Comparison of ENCODE assay signal across 7 cellular contexts in genomic region chr16:67547423-67548264, GRCh38. TPM values are rescaled to one million over a fixed set of nuclear protein-coding genes. Genes with fewer than 3 reads are reported as not detected.
DNase-seq lines count a peak whose midpoint lies in the region; ATAC-seq and TF ChIP-seq lines count a peak whose summit lies in the region.

No MANE protein-coding gene starts in this region.

- peak overlapping the region; percentile 99 for H3K27ac ChIP-seq in KOPT-K1 (ENCODE audit: low read depth, low read length, poor library complexity, severe bottlenecking)
- peak overlapping the region; percentile 58 for H3K27ac ChIP-seq in caudate nucleus (ENCODE audit: low read depth, low read length)
- H3K27ac ChIP-seq in gastrocnemius medialis, result peak overlapping the region; percentile 0 to 74 (median 39)
- H3K27ac ChIP-seq in brain microvascular endothelial cell, result no peak overlapping the region

- intact Hi-C loops in gastrocnemius medialis (cut with DNase I; ENCODE audit: low total_unique reads), result loop anchor here (1.0 to 2.0 kb wide), 2 partner anchors 15 to 97 kb away; partner anchors contain the start of genes CARMIL2 and CTCF

- H3K4me3 ChIP-seq in gastrocnemius medialis, result no peak overlapping the region
- no peak overlapping the region for H3K4me3 ChIP-seq in brain microvascular endothelial cell (ENCODE audit: low read depth, low read length)

- H3K9me3 ChIP-seq in KOPT-K1 (ENCODE audit: insufficient read depth, low read length, poor library complexity, severe bottlenecking) (no peaks in the 10 kb centered on the region), gastrocnemius medialis (no peaks in the 10 kb centered on the region)

- in situ Hi-C loops in gastrocnemius medialis (cut with MboI; ENCODE audit: low sequenced_read_pairs in 4 of 4), result loop anchor here in 1 of 4 donors (10.0 kb wide), 1 partner anchor 97 kb away; the partner anchor contains the start of gene CARMIL2
- in situ Hi-C loops in brain microvascular endothelial cell (cut with HindIII; ENCODE audit: low pct_ligation_motif_present, low sequenced_read_pairs), result no loop called here

- TF ChIP-seq CTCF in gastrocnemius medialis (IDR thresholded peaks at IDR 0.05 in 4 of 5, conservative IDR thresholded peaks at IDR 0.05 in 1 of 5), result no peak
- no peak for TF ChIP-seq CTCF in GM20000 (IDR thresholded peaks at IDR 0.05; ENCODE audit: extremely low read depth, missing control alignments)
- TF ChIP-seq CTCF in brain microvascular endothelial cell (IDR thresholded peaks at IDR 0.05; ENCODE audit: low read depth, low read length, missing control alignments), result no peak

- peak; percentile 31 for ATAC-seq in GM19025 (IDR thresholded peaks at IDR 0.05; ENCODE audit: low read depth, unreplicated experiment)
- ATAC-seq in gastrocnemius medialis, result peak in 1 of 2 donors; percentile 11
- no peak for ATAC-seq in left lobe of liver

- peaks cover 47 to 58% of the 10 kb centered on the region in 2 donors for H3K4me1 ChIP-seq in gastrocnemius medialis

- DNase-seq in caudate nucleus (lab: John Stamatoyannopoulos, UW) (no peak), gastrocnemius medialis (no peak), left lobe of liver (ENCODE audit: low spot score) (no peak), GM20000 (ENCODE audit: low spot score) (no peak), brain microvascular endothelial cell (no peak)

- no peak for TF ChIP-seq POLR2A in gastrocnemius medialis (IDR thresholded peaks at IDR 0.05)

- H3K27me3 ChIP-seq in gastrocnemius medialis (no peaks in the 10 kb centered on the region), brain microvascular endothelial cell (replicated peaks) (no peaks in the 10 kb centered on the region)

- peaks cover 28% of the 10 kb centered on the region; the same call in 1 of the 2 replicates for H3K36me3 ChIP-seq in KOPT-K1 (ENCODE audit: insufficient read depth, low read length)
- peaks cover 0 to 37% of the 10 kb centered on the region in 2 donors for H3K36me3 ChIP-seq in gastrocnemius medialis
- peaks cover 45% of the 10 kb centered on the region for H3K36me3 ChIP-seq in brain microvascular endothelial cell (replicated peaks)

RNA-seq across cellular contexts. Expression of gene CTCF, which starts 14.7 kb away (rescaled TPM):
- total RNA-seq in gastrocnemius medialis (10 to 100 TPM; 25.9 to 35.9 (median 30.3) TPM), left lobe of liver (13.4 TPM)

RNA-seq across cellular contexts. Expression of gene RIPOR1, which starts 19.0 kb away (rescaled TPM):
- total RNA-seq in gastrocnemius medialis, result 10 to 100 TPM; 10.6 to 65.4 (median 25.1) TPM
- 29.7 TPM for total RNA-seq in left lobe of liver
